Comparison of ENCODE assay signal across 8 cellular contexts in genomic region chr3:42600111-42600957, GRCh38. TPM values are rescaled to one million over a fixed set of nuclear protein-coding genes. Genes with fewer than 3 reads are reported as not detected.
DNase-seq lines count a peak whose midpoint lies in the region; ATAC-seq, FAIRE-seq and TF ChIP-seq lines count a peak whose summit lies in the region.

NKTR (plus strand) TSS chr3:42600686; CDS start chr3:42601007, 321 bp downstream.

- peak; percentile 98 for FAIRE-seq in GM12891 (lab: Jason Lieb, UNC)

- H4K12ac ChIP-seq in trophoblast cell (ENCODE audit: low read depth, low read length), result peak within 1 kb of the TSS; percentile 84

- intact Hi-C loops in cardiac septum (cut with DNase I), result loop anchor here (1.0 to 5.0 kb wide), 3 partner anchors 52 to 147 kb away; partner anchors contain the start of gene ZBTB47
- intact Hi-C loops in transverse colon (cut with DNase I; ENCODE audit: low total_unique reads), result no loop called here

- CTCF ChIA-PET in T-cell (lab: Charles Lee), result interaction anchor here (0.6 to 2.0 kb wide), 8 partner anchors 9 to 98 kb away, joined by 3 to 17 read pairs (median 5); partner anchors contain the start of genes SEC22C (in 1 of the 2) and VIPR1 (in 1 of the 2)

- H3K27me3 ChIP-seq in trophoblast cell (ENCODE audit: insufficient read depth, low read length) (no peaks in the 10 kb centered on the region), transverse colon (no peaks in the 10 kb centered on the region)

- H2AFZ ChIP-seq in trophoblast cell (ENCODE audit: insufficient read depth, low read length, poor library complexity), result peak within 1 kb of the TSS; percentile 75

- WGBS in adipose tissue, 3 donors, result 0 to 1% (median 0%) methylated on average over 60 to 76 of the region's 76 CpGs
- no CpG with 5 or more reads among the region's 76 CpGs for WGBS in trophoblast cell (ENCODE audit: extremely low coverage, insufficient coverage, insufficient read length)
- 0 to 1% methylated on average over 7 to 68 of the region's 76 CpGs for WGBS in transverse colon (ENCODE audit: low coverage in 1 of 2), 2 donors

- H3K79me1 ChIP-seq in trophoblast cell (ENCODE audit: low read length), result peaks cover 6% of the 10 kb centered on the region

- POLR2A ChIA-PET in T-cell (lab: Charles Lee), result interaction anchor here (0.5 to 2.3 kb wide), 16 partner anchors 9 to 696 kb away, joined by 3 to 21 read pairs (median 4); partner anchors contain the start of genes SEC22C (in 2 of the 2) and SS18L2 (in 2 of the 2)

- no peak for TF ChIP-seq EP300 in transverse colon (IDR thresholded peaks at IDR 0.05; ENCODE audit: low read depth)

- H3K4me1 ChIP-seq in trophoblast cell (ENCODE audit: control insufficient read depth in 1 of 2, insufficient read depth in 2 of 2, low read length in 2 of 2) (peaks cover 2% of the 10 kb centered on the region in 2 experiments), transverse colon (peaks cover 9 to 32% (median 18%) of the 10 kb centered on the region in 4 donors)

- H3K36me3 ChIP-seq in trophoblast cell (ENCODE audit: control insufficient read depth in 1 of 2, insufficient read depth in 2 of 2, low read length in 2 of 2) (peaks cover 0 to 6% of the 10 kb centered on the region in 2 experiments), transverse colon (peaks cover 0 to 11% (median 2%) of the 10 kb centered on the region in 4 donors)

- peak within 1 kb of the TSS; percentile 55 for H2BK120ac ChIP-seq in trophoblast cell (ENCODE audit: insufficient read depth, low read length, poor library complexity)

- peak within 1 kb of the TSS; percentile 90 for H4K8ac ChIP-seq in trophoblast cell (ENCODE audit: low read depth, low read length)

- no peak within 1 kb of the TSS for H2BK12ac ChIP-seq in trophoblast cell (ENCODE audit: low read length)

- H2BK5ac ChIP-seq in trophoblast cell (ENCODE audit: low read depth, low read length, poor library complexity), result peak within 1 kb of the TSS; percentile 81

- peak within 1 kb of the TSS; percentile 78 for H2AK5ac ChIP-seq in trophoblast cell (ENCODE audit: low read length)

- H3K9me3 Mint-ChIP-seq in T-cell, result peaks cover 0 to 6% (median 0%) of the 10 kb centered on the region in 3 donors

- H3K4me3 ChIP-seq in trophoblast cell (ENCODE audit: low read depth, low read length) (peak within 1 kb of the TSS; percentile 99), transverse colon (peak within 1 kb of the TSS; percentile 73 to 94 (median 86))

- no peak within 1 kb of the TSS for H3K23ac ChIP-seq in trophoblast cell (ENCODE audit: low read length)

- peak within 1 kb of the TSS; percentile 89 for H3K14ac ChIP-seq in trophoblast cell (ENCODE audit: low read length)

- H3K36me3 Mint-ChIP-seq in T-cell, result peaks cover 27% of the 10 kb centered on the region

- peaks cover 37 to 44% (median 43%) of the 10 kb centered on the region in 3 donors for H3K4me1 Mint-ChIP-seq in T-cell

- ATAC-seq in HG02840 (IDR thresholded peaks at IDR 0.05; ENCODE audit: low FRiP score, unreplicated experiment) (peak; percentile 87), T-cell (replicated peaks in 1 of 4) (peak; percentile 90 to 98 (median 92))

- H3K4me2 ChIP-seq in trophoblast cell (ENCODE audit: low read length), result peak within 1 kb of the TSS; percentile 68

- H3K27me3 Mint-ChIP-seq in T-cell, result no peaks in the 10 kb centered on the region

- peak within 1 kb of the TSS; percentile 77 for H3K4ac ChIP-seq in trophoblast cell (ENCODE audit: low read depth, low read length)

- peak within 1 kb of the TSS; percentile 93 to 95 (median 94) for H3K4me3 Mint-ChIP-seq in T-cell

- peak within 1 kb of the TSS; percentile 83 for H4K91ac ChIP-seq in trophoblast cell (ENCODE audit: low read depth, low read length)

- peaks cover 9% of the 10 kb centered on the region for H3K79me2 ChIP-seq in trophoblast cell (ENCODE audit: control insufficient read depth, insufficient read depth, low read length, poor library complexity)

- H3K9me3 ChIP-seq in trophoblast cell (ENCODE audit: insufficient read depth, low read depth, low read length) (no peaks in the 10 kb centered on the region), transverse colon (peaks cover 0 to 4% of the 10 kb centered on the region in 2 donors)

- peak; percentile 79 for DNase-seq in GM12891 (ENCODE audit: insufficient read length, low spot score)
- peak; percentile 77 for DNase-seq in NCI-H1436 treated with DMSO at 0.1 percent for 48 hours (lab: John Stamatoyannopoulos, UW)
- peak; percentile 98 to 100 (median 99) for DNase-seq in T-cell
- peak; percentile 98 for DNase-seq in cardiac septum (ENCODE audit: low spot score)
- DNase-seq in trophoblast cell, result peak; percentile 99 to 100
- DNase-seq in transverse colon, result peak; percentile 99

- peak within 1 kb of the TSS; percentile 96 to 99 for H3K27ac Mint-ChIP-seq in T-cell

- in situ Hi-C loops in transverse colon (cut with MboI; ENCODE audit: low pct_ligation_motif_present in 1 of 4, low pct_unique_long_range_greater_than_20kb in 1 of 4, low sequenced_read_pairs in 3 of 4), result no loop called here

- TF ChIP-seq POLR2A in GM12891 (IDR thresholded peaks at IDR 0.05; ENCODE audit: low read depth, low read length) (peak; percentile 95), transverse colon (IDR thresholded peaks at IDR 0.05) (peak; percentile 89)

- peak within 1 kb of the TSS; percentile 84 for H3K27ac ChIP-seq in adipose tissue (ENCODE audit: low read depth, low read length)
- peak within 1 kb of the TSS; percentile 95 for H3K27ac ChIP-seq in trophoblast cell (ENCODE audit: low read depth, low read length)
- peak within 1 kb of the TSS; percentile 92 to 99 (median 98) for H3K27ac ChIP-seq in transverse colon

- H3K9ac ChIP-seq in trophoblast cell (ENCODE audit: low read length), result peak within 1 kb of the TSS; percentile 98

- H3K18ac ChIP-seq in trophoblast cell (ENCODE audit: low read length), result peak within 1 kb of the TSS; percentile 76

- TF ChIP-seq CTCF in transverse colon (IDR thresholded peaks at IDR 0.05), result peak in 1 of 5 experiments; percentile 12

TF ChIP-seq in GM12891, 5 proteins besides CTCF, POLR2A, EP300 and RAD21:
- TF ChIP-seq TAF1 (IDR thresholded peaks at IDR 0.05; ENCODE audit: low read depth, low read length), result peak; percentile 81
- TF ChIP-seq SPI1 (IDR thresholded peaks at IDR 0.05; ENCODE audit: low read depth, low read length), result peak; percentile 49
- peak; percentile 58 for TF ChIP-seq PAX5 (IDR thresholded peaks at IDR 0.05; ENCODE audit: insufficient read depth, low read length, severe bottlenecking)
- TF ChIP-seq POLR2AphosphoS5 (IDR thresholded peaks at IDR 0.05; ENCODE audit: low read depth, low read length), result peak; percentile 94
- no peak; the same call in 1 of the 2 replicates for TF ChIP-seq POU2F2 (IDR thresholded peaks at IDR 0.05; ENCODE audit: low read depth, low read length)

RNA-seq across cellular contexts. Expression of gene NKTR, which starts in this region (rescaled TPM):
- 27.9 TPM for polyA plus RNA-seq in GM12891 (2012; ENCODE audit: low read depth, missing spikeins)
- total RNA-seq in T-cell, result 100 to 1,000 TPM; 185 to 252 (median 209) TPM
- 10 to 100 TPM; 15.3 to 27.9 (median 20.2) TPM for polyA plus RNA-seq in adipose tissue
- 35.1 TPM for total RNA-seq in cardiac septum
- 35.3 and 36.7 TPM in 2 replicates for polyA plus RNA-seq in trophoblast cell (2013)
- total RNA-seq in transverse colon, result 100 to 1,000 TPM in 3 of 4 donors, 10 to 100 TPM in 1; 96.3 to 172 (median 133) TPM

Comparison
In these comparisons a context has a peak if more than half of its experiments do, and no peak if none do; other contexts are left out.
1. Peak in every context shown above with its lines: DNase-seq, ATAC-seq, H3K4me3 ChIP-seq and H3K27ac ChIP-seq.